1 cellular context compared by ENCODE assay signal in the genomic region with DNA sequence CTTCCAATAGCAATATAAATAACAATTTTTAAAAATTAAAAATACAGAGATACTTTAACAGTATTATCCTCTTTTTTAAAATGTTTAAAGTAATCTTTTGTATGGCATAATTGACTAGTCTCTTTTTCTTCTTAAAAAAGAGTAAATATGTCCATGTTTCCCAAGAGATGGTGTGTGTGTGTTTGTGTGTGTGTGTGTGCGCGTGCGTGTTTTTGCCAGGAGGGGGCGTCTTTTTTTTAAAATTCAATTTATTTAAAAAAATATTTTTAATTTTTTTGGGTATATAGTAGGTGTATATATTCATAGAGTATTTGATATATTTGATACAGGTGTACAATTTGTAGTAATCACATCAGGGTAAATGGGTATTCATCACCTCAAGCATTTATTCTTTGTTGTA.
TF ChIP-seq lines count a peak whose summit lies in the region.

No MANE protein-coding gene starts in this region.

TF ChIP-seq in GM23338, 12 proteins besides CTCF, POLR2A, EP300 and RAD21 (continued from another document):
- TF ChIP-seq, protein P1, sequence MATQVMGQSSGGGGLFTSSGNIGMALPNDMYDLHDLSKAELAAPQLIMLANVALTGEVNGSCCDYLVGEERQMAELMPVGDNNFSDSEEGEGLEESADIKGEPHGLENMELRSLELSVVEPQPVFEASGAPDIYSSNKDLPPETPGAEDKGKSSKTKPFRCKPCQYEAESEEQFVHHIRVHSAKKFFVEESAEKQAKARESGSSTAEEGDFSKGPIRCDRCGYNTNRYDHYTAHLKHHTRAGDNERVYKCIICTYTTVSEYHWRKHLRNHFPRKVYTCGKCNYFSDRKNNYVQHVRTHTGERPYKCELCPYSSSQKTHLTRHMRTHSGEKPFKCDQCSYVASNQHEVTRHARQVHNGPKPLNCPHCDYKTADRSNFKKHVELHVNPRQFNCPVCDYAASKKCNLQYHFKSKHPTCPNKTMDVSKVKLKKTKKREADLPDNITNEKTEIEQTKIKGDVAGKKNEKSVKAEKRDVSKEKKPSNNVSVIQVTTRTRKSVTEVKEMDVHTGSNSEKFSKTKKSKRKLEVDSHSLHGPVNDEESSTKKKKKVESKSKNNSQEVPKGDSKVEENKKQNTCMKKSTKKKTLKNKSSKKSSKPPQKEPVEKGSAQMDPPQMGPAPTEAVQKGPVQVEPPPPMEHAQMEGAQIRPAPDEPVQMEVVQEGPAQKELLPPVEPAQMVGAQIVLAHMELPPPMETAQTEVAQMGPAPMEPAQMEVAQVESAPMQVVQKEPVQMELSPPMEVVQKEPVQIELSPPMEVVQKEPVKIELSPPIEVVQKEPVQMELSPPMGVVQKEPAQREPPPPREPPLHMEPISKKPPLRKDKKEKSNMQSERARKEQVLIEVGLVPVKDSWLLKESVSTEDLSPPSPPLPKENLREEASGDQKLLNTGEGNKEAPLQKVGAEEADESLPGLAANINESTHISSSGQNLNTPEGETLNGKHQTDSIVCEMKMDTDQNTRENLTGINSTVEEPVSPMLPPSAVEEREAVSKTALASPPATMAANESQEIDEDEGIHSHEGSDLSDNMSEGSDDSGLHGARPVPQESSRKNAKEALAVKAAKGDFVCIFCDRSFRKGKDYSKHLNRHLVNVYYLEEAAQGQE (IDR thresholded peaks at IDR 0.05; ENCODE audit: unreplicated experiment), result no peak
- TF ChIP-seq, protein P2, sequence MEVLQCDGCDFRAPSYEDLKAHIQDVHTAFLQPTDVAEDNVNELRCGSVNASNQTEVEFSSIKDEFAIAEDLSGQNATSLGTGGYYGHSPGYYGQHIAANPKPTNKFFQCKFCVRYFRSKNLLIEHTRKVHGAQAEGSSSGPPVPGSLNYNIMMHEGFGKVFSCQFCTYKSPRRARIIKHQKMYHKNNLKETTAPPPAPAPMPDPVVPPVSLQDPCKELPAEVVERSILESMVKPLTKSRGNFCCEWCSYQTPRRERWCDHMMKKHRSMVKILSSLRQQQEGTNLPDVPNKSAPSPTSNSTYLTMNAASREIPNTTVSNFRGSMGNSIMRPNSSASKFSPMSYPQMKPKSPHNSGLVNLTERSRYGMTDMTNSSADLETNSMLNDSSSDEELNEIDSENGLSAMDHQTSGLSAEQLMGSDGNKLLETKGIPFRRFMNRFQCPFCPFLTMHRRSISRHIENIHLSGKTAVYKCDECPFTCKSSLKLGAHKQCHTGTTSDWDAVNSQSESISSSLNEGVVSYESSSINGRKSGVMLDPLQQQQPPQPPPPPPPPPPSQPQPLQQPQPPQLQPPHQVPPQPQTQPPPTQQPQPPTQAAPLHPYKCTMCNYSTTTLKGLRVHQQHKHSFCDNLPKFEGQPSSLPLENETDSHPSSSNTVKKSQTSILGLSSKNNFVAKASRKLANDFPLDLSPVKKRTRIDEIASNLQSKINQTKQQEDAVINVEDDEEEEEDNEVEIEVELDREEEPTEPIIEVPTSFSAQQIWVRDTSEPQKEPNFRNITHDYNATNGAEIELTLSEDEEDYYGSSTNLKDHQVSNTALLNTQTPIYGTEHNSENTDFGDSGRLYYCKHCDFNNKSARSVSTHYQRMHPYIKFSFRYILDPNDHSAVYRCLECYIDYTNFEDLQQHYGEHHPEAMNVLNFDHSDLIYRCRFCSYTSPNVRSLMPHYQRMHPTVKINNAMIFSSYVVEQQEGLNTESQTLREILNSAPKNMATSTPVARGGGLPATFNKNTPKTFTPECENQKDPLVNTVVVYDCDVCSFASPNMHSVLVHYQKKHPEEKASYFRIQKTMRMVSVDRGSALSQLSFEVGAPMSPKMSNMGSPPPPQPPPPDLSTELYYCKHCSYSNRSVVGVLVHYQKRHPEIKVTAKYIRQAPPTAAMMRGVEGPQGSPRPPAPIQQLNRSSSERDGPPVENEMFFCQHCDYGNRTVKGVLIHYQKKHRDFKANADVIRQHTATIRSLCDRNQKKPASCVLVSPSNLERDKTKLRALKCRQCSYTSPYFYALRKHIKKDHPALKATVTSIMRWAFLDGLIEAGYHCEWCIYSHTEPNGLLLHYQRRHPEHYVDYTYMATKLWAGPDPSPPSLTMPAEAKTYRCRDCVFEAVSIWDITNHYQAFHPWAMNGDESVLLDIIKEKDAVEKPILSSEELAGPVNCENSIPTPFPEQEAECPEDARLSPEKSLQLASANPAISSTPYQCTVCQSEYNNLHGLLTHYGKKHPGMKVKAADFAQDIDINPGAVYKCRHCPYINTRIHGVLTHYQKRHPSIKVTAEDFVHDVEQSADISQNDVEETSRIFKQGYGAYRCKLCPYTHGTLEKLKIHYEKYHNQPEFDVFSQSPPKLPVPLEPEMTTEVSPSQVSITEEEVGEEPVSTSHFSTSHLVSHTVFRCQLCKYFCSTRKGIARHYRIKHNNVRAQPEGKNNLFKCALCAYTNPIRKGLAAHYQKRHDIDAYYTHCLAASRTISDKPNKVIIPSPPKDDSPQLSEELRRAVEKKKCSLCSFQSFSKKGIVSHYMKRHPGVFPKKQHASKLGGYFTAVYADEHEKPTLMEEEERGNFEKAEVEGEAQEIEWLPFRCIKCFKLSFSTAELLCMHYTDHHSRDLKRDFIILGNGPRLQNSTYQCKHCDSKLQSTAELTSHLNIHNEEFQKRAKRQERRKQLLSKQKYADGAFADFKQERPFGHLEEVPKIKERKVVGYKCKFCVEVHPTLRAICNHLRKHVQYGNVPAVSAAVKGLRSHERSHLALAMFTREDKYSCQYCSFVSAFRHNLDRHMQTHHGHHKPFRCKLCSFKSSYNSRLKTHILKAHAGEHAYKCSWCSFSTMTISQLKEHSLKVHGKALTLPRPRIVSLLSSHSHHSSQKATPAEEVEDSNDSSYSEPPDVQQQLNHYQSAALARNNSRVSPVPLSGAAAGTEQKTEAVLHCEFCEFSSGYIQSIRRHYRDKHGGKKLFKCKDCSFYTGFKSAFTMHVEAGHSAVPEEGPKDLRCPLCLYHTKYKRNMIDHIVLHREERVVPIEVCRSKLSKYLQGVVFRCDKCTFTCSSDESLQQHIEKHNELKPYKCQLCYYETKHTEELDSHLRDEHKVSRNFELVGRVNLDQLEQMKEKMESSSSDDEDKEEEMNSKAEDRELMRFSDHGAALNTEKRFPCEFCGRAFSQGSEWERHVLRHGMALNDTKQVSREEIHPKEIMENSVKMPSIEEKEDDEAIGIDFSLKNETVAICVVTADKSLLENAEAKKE (CRISPR knock-in tag; IDR thresholded peaks at IDR 0.05), result no peak
- no peak for TF ChIP-seq JUNB (IDR thresholded peaks at IDR 0.05; ENCODE audit: unreplicated experiment)
- no peak for TF ChIP-seq ZNF331 (CRISPR knock-in tag; IDR thresholded peaks at IDR 0.05; ENCODE audit: low read depth)
- no peak for TF ChIP-seq STAT1 (IDR thresholded peaks at IDR 0.05; ENCODE audit: unreplicated experiment)
